8 cellular contexts compared by ENCODE assay signal in genomic region chr7:151745090-151745638, GRCh38.
DNase-seq lines count a peak whose midpoint lies in the region; ATAC-seq and TF ChIP-seq lines count a peak whose summit lies in the region.

No MANE protein-coding gene starts in this region.

- H3K27me3 ChIP-seq in Panc1 (ENCODE audit: control insufficient read depth, insufficient read depth, low read length) (no peaks in the 10 kb centered on the region), fibroblast of lung (ENCODE audit: control insufficient read depth, insufficient read depth, low read length) (no peaks in the 10 kb centered on the region), gastrocnemius medialis (no peaks in the 10 kb centered on the region)
- no peaks in the 10 kb centered on the region for H3K27me3 ChIP-seq in effector memory CD4-positive, alpha-beta T cell (replicated peaks; ENCODE audit: control insufficient read depth, insufficient read depth, low read length, poor library complexity, severe bottlenecking)

- H3K27ac ChIP-seq in Panc1 (ENCODE audit: low read length) (peak overlapping the region; percentile 85), fibroblast of lung (ENCODE audit: insufficient read depth, low read length) (no peak overlapping the region), gastrocnemius medialis (peak overlapping the region; percentile 76 to 90 (median 80))
- H3K27ac ChIP-seq in effector memory CD4-positive, alpha-beta T cell (ENCODE audit: insufficient read depth, low read length, poor library complexity, severe bottlenecking): no peak overlapping the region

- H3K4me3 ChIP-seq in Panc1 (ENCODE audit: low read depth in 2 of 2, low read length in 2 of 2) (peak overlapping the region in 1 of 2 experiments; percentile 3; a peak in 1 of 4 replicates), fibroblast of lung (replicated peaks in 1 of 4; ENCODE audit: control extremely low read depth in 1 of 4, insufficient read depth in 1 of 4, low read depth in 3 of 4, low read length in 4 of 4) (no peak overlapping the region), gastrocnemius medialis (no peak overlapping the region)
- no peak overlapping the region for H3K4me3 ChIP-seq in effector memory CD4-positive, alpha-beta T cell (ENCODE audit: insufficient read depth, low read depth, low read length, poor library complexity, severe bottlenecking)

- no peaks in the 10 kb centered on the region for H3K79me2 ChIP-seq in fibroblast of lung (ENCODE audit: control insufficient read depth, insufficient read depth, low read length)

- intact Hi-C loops in Panc1 (cut with micrococcal nuclease; ENCODE audit: unreplicated experiment): no loop called here
- intact Hi-C loops in gastrocnemius medialis (cut with DNase I; ENCODE audit: low total_unique reads): loop anchor here (1.0 kb wide), 2 partner anchors 37 to 50 kb away; no protein-coding TSS in a partner anchor

- H3K4me1 ChIP-seq in Panc1 (ENCODE audit: control insufficient read depth, insufficient read depth, low read length) (peaks cover 55% of the 10 kb centered on the region), fibroblast of lung (ENCODE audit: control insufficient read depth, extremely low read depth, insufficient read depth, low read length) (peaks cover 12% of the 10 kb centered on the region), gastrocnemius medialis (peaks cover 36% of the 10 kb centered on the region in 2 donors)
- peaks cover 2% of the 10 kb centered on the region for H3K4me1 ChIP-seq in effector memory CD4-positive, alpha-beta T cell (ENCODE audit: control insufficient read depth, insufficient read depth, low read length, poor library complexity, severe bottlenecking)

- no TSS peak for BruUV-seq in Panc1 (replicated peaks; lab: Mats Ljungman, UMichigan)

- H3K9me3 ChIP-seq in Panc1 (ENCODE audit: control insufficient read depth, insufficient read depth, low read depth, low read length): no peaks in the 10 kb centered on the region
- H3K9me3 ChIP-seq in fibroblast of lung (ENCODE audit: control insufficient read depth, insufficient read depth, low read depth, low read length): no peaks in the 10 kb centered on the region
- no peaks in the 10 kb centered on the region for H3K9me3 ChIP-seq in gastrocnemius medialis
- H3K9me3 ChIP-seq in effector memory CD4-positive, alpha-beta T cell (ENCODE audit: control insufficient read depth, low read length): no peaks in the 10 kb centered on the region

- TF ChIP-seq CTCF in Panc1 (IDR thresholded peaks at IDR 0.05): peak; percentile 78
- peak; percentile 29 to 62 for TF ChIP-seq CTCF in fibroblast of lung (conservative IDR thresholded peaks at IDR 0.05 in 1 of 2, IDR thresholded peaks at IDR 0.05 in 1 of 2; ENCODE audit: low read depth in 1 of 2, low read length in 2 of 2)
- TF ChIP-seq CTCF in gastrocnemius medialis (IDR thresholded peaks at IDR 0.05 in 4 of 5, conservative IDR thresholded peaks at IDR 0.05 in 1 of 5): peak in 3 of 5 experiments; percentile 22 to 67 (median 60)

- in situ Hi-C loops in Panc1 (cut with HindIII; ENCODE audit: low pct_unique_long_range_greater_than_20kb, low sequenced_read_pairs) (no loop called here), gastrocnemius medialis (cut with MboI; ENCODE audit: low sequenced_read_pairs in 4 of 4) (loop anchor here in 1 of 4 donors (5.0 to 25.0 kb wide), 2 partner anchors 53 to 283 kb away; no protein-coding TSS in a partner anchor)

- DNase-seq in NCI-H526 (lab: John Stamatoyannopoulos, UW) (peak; percentile 17 to 54), NCI-H526 treated with DMSO at 0.1 percent for 48 hours (lab: John Stamatoyannopoulos, UW) (no peak), Panc1 (ENCODE audit: low read depth, low spot score) (peak; percentile 95), fibroblast of lung (ENCODE audit: low read depth in 2 of 2) (peak; percentile 90 to 95), gastrocnemius medialis (peak; percentile 98 to 99), cerebellum (ENCODE audit: low spot score) (no peak), NCI-H2196 treated with DMSO at 0.1 percent for 48 hours (lab: John Stamatoyannopoulos, UW; ENCODE audit: unreplicated experiment) (no peak)
- DNase-seq in effector memory CD4-positive, alpha-beta T cell: no peak

- no peak overlapping the region for H2AFZ ChIP-seq in fibroblast of lung (ENCODE audit: low read length)

- no peaks in the 10 kb centered on the region for H4K20me1 ChIP-seq in fibroblast of lung (ENCODE audit: control insufficient read depth, extremely low read depth, insufficient read depth, low read length)

- POLR2A ChIA-PET in Panc1 (lab: Charles Lee): no interaction called here

- ATAC-seq in Panc1: peak; percentile 86
- ATAC-seq in gastrocnemius medialis: peak; percentile 76 to 78

- no peak overlapping the region for H3K4me2 ChIP-seq in fibroblast of lung (ENCODE audit: extremely low read depth, insufficient read depth, low read length)

- peak in 1 of 2 donors; percentile 22 for TF ChIP-seq POLR2A in gastrocnemius medialis (IDR thresholded peaks at IDR 0.05)

- CTCF ChIA-PET in Panc1 (lab: Charles Lee): no interaction called here

- no peak overlapping the region for H3K9ac ChIP-seq in fibroblast of lung (ENCODE audit: insufficient read depth, low read length)

- H3K36me3 ChIP-seq in Panc1 (ENCODE audit: control insufficient read depth, insufficient read depth, low read length): no peaks in the 10 kb centered on the region
- H3K36me3 ChIP-seq in fibroblast of lung (ENCODE audit: control insufficient read depth, insufficient read depth, low read length): no peaks in the 10 kb centered on the region
- no peaks in the 10 kb centered on the region for H3K36me3 ChIP-seq in gastrocnemius medialis
- H3K36me3 ChIP-seq in effector memory CD4-positive, alpha-beta T cell (ENCODE audit: control insufficient read depth, insufficient read depth, low read length): peaks cover 12% of the 10 kb centered on the region

Comparison
In these comparisons a context has a peak if more than half of its experiments do, and no peak if none do; other contexts are left out.
1. DNase-seq: peak in NCI-H526 (2 of 2), Panc1 (single experiment), fibroblast of lung (2 of 2) and gastrocnemius medialis (2 of 2); none in NCI-H526 treated with DMSO at 0.1 percent for 48 hours (single experiment), cerebellum (single experiment), effector memory CD4-positive, alpha-beta T cell (0 of 3) and NCI-H2196 treated with DMSO at 0.1 percent for 48 hours (single experiment).
2. H3K27ac ChIP-seq: peak in Panc1 (single experiment) and gastrocnemius medialis (4 of 4); none in fibroblast of lung (single experiment) and effector memory CD4-positive, alpha-beta T cell (single experiment).
3. Peak in every context shown above with its lines, with median percentiles within 50 percentile points of each other: CTCF ChIP-seq.